Comparison of ENCODE assay signal across 1 cellular context in genomic region chr1:40868051-40868723, GRCh38.
TF ChIP-seq lines count a peak whose summit lies in the region.

No MANE protein-coding gene starts in this region.

TF ChIP-seq in SK-N-SH treated with all-trans-retinoic acid at 6 μM for 48 hours, 23 proteins besides CTCF, POLR2A, EP300 and RAD21 (continued from another document):
- TF ChIP-seq PATZ1 (CRISPR knock-in tag; IDR thresholded peaks at IDR 0.05; ENCODE audit: borderline replicate concordance), result no peak
